In the genomic region with DNA sequence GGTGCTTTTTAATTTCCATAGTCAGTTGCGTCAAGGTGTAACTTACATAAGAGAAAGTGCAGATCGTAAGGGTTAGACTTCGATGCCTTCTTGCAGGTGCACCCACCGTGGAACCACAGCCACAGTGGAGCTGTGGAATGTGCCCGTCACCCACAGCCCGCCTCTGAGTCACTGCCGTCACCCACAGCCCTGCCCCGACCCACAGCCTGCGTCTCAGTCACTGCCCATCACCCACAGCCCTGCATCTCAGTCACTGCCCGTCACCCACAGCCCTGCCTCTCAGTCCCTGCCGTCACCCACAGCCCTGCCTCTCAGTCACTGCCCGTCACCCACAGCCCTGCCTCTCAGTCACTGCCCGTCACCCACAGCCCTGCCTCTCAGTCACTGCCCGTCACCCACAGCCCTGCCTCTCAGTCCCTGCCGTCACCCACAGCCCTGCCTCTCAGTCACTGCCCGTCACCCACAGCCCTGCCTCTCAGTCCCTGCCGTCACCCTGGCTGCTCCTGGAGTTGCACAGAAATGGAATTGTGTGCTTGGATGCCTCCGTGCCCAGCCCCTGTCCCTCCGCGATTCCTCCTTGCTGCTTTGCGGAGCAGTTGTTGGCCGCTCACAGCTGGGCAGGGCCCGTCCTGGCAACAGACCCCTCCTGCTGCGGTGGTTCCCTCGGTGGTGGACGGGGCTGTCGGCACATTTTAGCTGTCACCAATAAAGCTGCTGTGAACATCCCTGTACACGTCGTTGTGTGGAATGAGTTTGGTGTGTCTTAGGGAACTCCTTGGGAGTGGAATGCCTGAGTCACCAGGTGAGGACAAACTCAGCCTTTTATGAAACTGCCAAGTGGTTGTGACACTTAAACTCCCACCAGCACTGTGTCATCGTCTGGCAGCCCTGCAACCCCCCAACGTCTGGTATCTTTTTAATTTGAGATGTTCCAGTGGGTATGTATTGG, we compare ENCODE assay signal across 10 cellular contexts. TPM values are rescaled to one million over a fixed set of nuclear protein-coding genes. Genes with fewer than 3 reads are reported as not detected.
DNase-seq lines count a peak whose midpoint lies in the region; ATAC-seq and TF ChIP-seq lines count a peak whose summit lies in the region.
"Had no signal": no experiment of that assay in that cellular context is flagged by ENCODE, and none has a peak within 500 bp of the region (broad histone marks: within the 10 kb centered on the region; RNA-seq: fewer than 3 reads in every experiment).

No MANE protein-coding gene starts in this region.

- peak overlapping the region; percentile 47 for H3K27ac Mint-ChIP-seq in activated CD4-positive, alpha-beta T cell treated with anti-CD3 and anti-CD28 coated beads for 36 hours
- H3K27ac Mint-ChIP-seq in activated CD4-positive, alpha-beta T cell treated with anti-CD3 and anti-CD28 coated beads, Interleukin-2, amount 10 ng/mL, durations not matched to agents 7 days and 5 days: no peak overlapping the region
- H3K27ac Mint-ChIP-seq in mesothelial cell of epicardium: peak overlapping the region; percentile 43
- peak overlapping the region; percentile 44 for H3K27ac Mint-ChIP-seq in stimulated activated naive B cell treated with anti-CD40 and anti-IgM and Interleukin-4, amounts not matched to agents 10 μg/mL and 1 μg/mL and 100 μg/mL, for 72 hours
- H3K27ac Mint-ChIP-seq in endodermal cell: no peak overlapping the region
- no peak overlapping the region for H3K27ac Mint-ChIP-seq in stimulated activated memory B cell treated with anti-CD40 and anti-IgM and Interleukin-4, amounts not matched to agents 10 μg/mL and 1 μg/mL and 100 μg/mL, for 72 hours
- H3K27ac Mint-ChIP-seq: activated T-helper 2 cell treated with anti-CD3 and anti-CD28 coated beads, Interferon-gamma antibody, Interleukin-2, Interleukin-4, amounts not matched to agents 10 μg/mL and 5 μg/mL and 100 μg/mL, durations not matched to agents 14 hours and 24 hours and 36 hours had no signal

- POLR2A ChIA-PET in activated CD4-positive, alpha-beta T cell treated with anti-CD3 and anti-CD28 coated beads for 36 hours (lab: Charles Lee): interaction anchor here (0.6 kb wide), 1 partner anchor 502 kb away, joined by 3 read pairs; no protein-coding TSS in a partner anchor
- POLR2A ChIA-PET in activated CD4-positive, alpha-beta T cell treated with anti-CD3 and anti-CD28 coated beads, Interleukin-2, amount 10 ng/mL, durations not matched to agents 7 days and 5 days (lab: Charles Lee): no interaction called here

- TF ChIP-seq POLR2A in heart left ventricle (IDR thresholded peaks at IDR 0.05): no peak

- WGBS in endodermal cell (ENCODE audit: insufficient coverage in 1 of 2, insufficient read length in 1 of 2), 2 experiments: 91% methylated on average over 14 to 30 of the region's 31 CpGs
- 69 to 80% (median 73%) methylated on average over 29 to 31 of the region's 31 CpGs for WGBS in heart left ventricle, 4 donors

- H3K36me3 Mint-ChIP-seq in activated CD4-positive, alpha-beta T cell treated with anti-CD3 and anti-CD28 coated beads for 36 hours (ENCODE audit: low read depth): no peaks in the 10 kb centered on the region
- no peaks in the 10 kb centered on the region for H3K36me3 Mint-ChIP-seq in activated CD4-positive, alpha-beta T cell treated with anti-CD3 and anti-CD28 coated beads, Interleukin-2, amount 10 ng/mL, durations not matched to agents 7 days and 5 days (ENCODE audit: low read depth)
- H3K36me3 Mint-ChIP-seq in mesothelial cell of epicardium (no peaks in the 10 kb centered on the region), endodermal cell (ENCODE audit: low read depth) (no peaks in the 10 kb centered on the region)
- no peaks in the 10 kb centered on the region for H3K36me3 Mint-ChIP-seq in stimulated activated naive B cell treated with anti-CD40 and anti-IgM and Interleukin-4, amounts not matched to agents 10 μg/mL and 1 μg/mL and 100 μg/mL, for 72 hours
- H3K36me3 Mint-ChIP-seq in stimulated activated memory B cell treated with anti-CD40 and anti-IgM and Interleukin-4, amounts not matched to agents 10 μg/mL and 1 μg/mL and 100 μg/mL, for 72 hours: no peaks in the 10 kb centered on the region

- no peak overlapping the region for H3K27ac ChIP-seq in endodermal cell (ENCODE audit: low read depth, low read length)
- H3K27ac ChIP-seq in heart left ventricle: peak overlapping the region in 1 of 12 donors; percentile 26

- H3K9me3 ChIP-seq in endodermal cell (ENCODE audit: control insufficient read depth, low read length) (no peaks in the 10 kb centered on the region), heart left ventricle (no peaks in the 10 kb centered on the region)
- H3K9me3 ChIP-seq: A549 had no signal

- peaks cover 13% of the 10 kb centered on the region for H3K27me3 Mint-ChIP-seq in activated CD4-positive, alpha-beta T cell treated with anti-CD3 and anti-CD28 coated beads for 36 hours
- peaks cover 2% of the 10 kb centered on the region for H3K27me3 Mint-ChIP-seq in activated CD4-positive, alpha-beta T cell treated with anti-CD3 and anti-CD28 coated beads, Interleukin-2, amount 10 ng/mL, durations not matched to agents 7 days and 5 days
- H3K27me3 Mint-ChIP-seq in mesothelial cell of epicardium (ENCODE audit: low read depth): peaks cover 5% of the 10 kb centered on the region
- H3K27me3 Mint-ChIP-seq in stimulated activated naive B cell treated with anti-CD40 and anti-IgM and Interleukin-4, amounts not matched to agents 10 μg/mL and 1 μg/mL and 100 μg/mL, for 72 hours: peaks cover 7 to 23% of the 10 kb centered on the region in 2 donors
- peaks cover 2% of the 10 kb centered on the region for H3K27me3 Mint-ChIP-seq in endodermal cell (ENCODE audit: insufficient read depth)
- peaks cover 11% of the 10 kb centered on the region for H3K27me3 Mint-ChIP-seq in stimulated activated memory B cell treated with anti-CD40 and anti-IgM and Interleukin-4, amounts not matched to agents 10 μg/mL and 1 μg/mL and 100 μg/mL, for 72 hours

- H3K27me3 ChIP-seq in endodermal cell (ENCODE audit: control insufficient read depth, insufficient read depth, low read length, poor library complexity, severe bottlenecking) (no peaks in the 10 kb centered on the region), heart left ventricle (peaks cover 0 to 6% (median 0%) of the 10 kb centered on the region in 9 donors)

- no peaks in the 10 kb centered on the region for H3K9me3 Mint-ChIP-seq in activated CD4-positive, alpha-beta T cell treated with anti-CD3 and anti-CD28 coated beads for 36 hours (ENCODE audit: low read depth)
- H3K9me3 Mint-ChIP-seq in activated CD4-positive, alpha-beta T cell treated with anti-CD3 and anti-CD28 coated beads, Interleukin-2, amount 10 ng/mL, durations not matched to agents 7 days and 5 days: no peaks in the 10 kb centered on the region
- H3K9me3 Mint-ChIP-seq in mesothelial cell of epicardium (no peaks in the 10 kb centered on the region), endodermal cell (peaks cover 2% of the 10 kb centered on the region)
- H3K9me3 Mint-ChIP-seq in stimulated activated naive B cell treated with anti-CD40 and anti-IgM and Interleukin-4, amounts not matched to agents 10 μg/mL and 1 μg/mL and 100 μg/mL, for 72 hours: peaks cover 0 to 1% of the 10 kb centered on the region in 2 donors
- no peaks in the 10 kb centered on the region for H3K9me3 Mint-ChIP-seq in stimulated activated memory B cell treated with anti-CD40 and anti-IgM and Interleukin-4, amounts not matched to agents 10 μg/mL and 1 μg/mL and 100 μg/mL, for 72 hours
- H3K9me3 Mint-ChIP-seq: activated T-helper 2 cell treated with anti-CD3 and anti-CD28 coated beads, Interferon-gamma antibody, Interleukin-2, Interleukin-4, amounts not matched to agents 10 μg/mL and 5 μg/mL and 100 μg/mL, durations not matched to agents 14 hours and 24 hours and 36 hours had no signal

- no peak overlapping the region for H3K4me3 Mint-ChIP-seq in activated CD4-positive, alpha-beta T cell treated with anti-CD3 and anti-CD28 coated beads for 36 hours
- H3K4me3 Mint-ChIP-seq in activated CD4-positive, alpha-beta T cell treated with anti-CD3 and anti-CD28 coated beads, Interleukin-2, amount 10 ng/mL, durations not matched to agents 7 days and 5 days: no peak overlapping the region
- H3K4me3 Mint-ChIP-seq in mesothelial cell of epicardium: no peak overlapping the region
- H3K4me3 Mint-ChIP-seq in stimulated activated naive B cell treated with anti-CD40 and anti-IgM and Interleukin-4, amounts not matched to agents 10 μg/mL and 1 μg/mL and 100 μg/mL, for 72 hours: no peak overlapping the region
- H3K4me3 Mint-ChIP-seq in endodermal cell: no peak overlapping the region
- no peak overlapping the region for H3K4me3 Mint-ChIP-seq in stimulated activated memory B cell treated with anti-CD40 and anti-IgM and Interleukin-4, amounts not matched to agents 10 μg/mL and 1 μg/mL and 100 μg/mL, for 72 hours

- CTCF ChIA-PET in activated CD4-positive, alpha-beta T cell treated with anti-CD3 and anti-CD28 coated beads for 36 hours (lab: Charles Lee): no interaction called here
- CTCF ChIA-PET in activated CD4-positive, alpha-beta T cell treated with anti-CD3 and anti-CD28 coated beads, Interleukin-2, amount 10 ng/mL, durations not matched to agents 7 days and 5 days (lab: Charles Lee): no interaction called here

- H3K36me3 ChIP-seq in endodermal cell (ENCODE audit: control insufficient read depth, insufficient read depth, low read length): no peaks in the 10 kb centered on the region
- no peaks in the 10 kb centered on the region for H3K36me3 ChIP-seq in heart left ventricle

- DNase-seq in activated CD4-positive, alpha-beta T cell treated with anti-CD3 and anti-CD28 coated beads for 36 hours: peak; percentile 67
- DNase-seq in activated CD4-positive, alpha-beta T cell treated with anti-CD3 and anti-CD28 coated beads, Interleukin-2, amount 10 ng/mL, durations not matched to agents 7 days and 5 days: no peak
- peak; percentile 43 for DNase-seq in activated gamma-delta T cell treated with anti-CD3 and anti-CD28 coated beads, Interleukin-2, amount 50 U/mL, for 16 hours (ENCODE audit: low read depth)
- peak in 1 of 2 experiments; percentile 5 for DNase-seq in mesothelial cell of epicardium (ENCODE audit: low spot score in 2 of 2, unreplicated experiment in 2 of 2)
- no peak for DNase-seq in stimulated activated naive B cell treated with anti-CD40 and anti-IgM and Interleukin-4, amounts not matched to agents 10 μg/mL and 1 μg/mL and 100 μg/mL, for 72 hours
- DNase-seq in endodermal cell: no peak
- DNase-seq in heart left ventricle: no peak

- no peak overlapping the region for H3K4me3 ChIP-seq in endodermal cell (ENCODE audit: low read length)
- peak overlapping the region in 1 of 12 donors; percentile 25 for H3K4me3 ChIP-seq in heart left ventricle
- H3K4me3 ChIP-seq: A549 had no signal

- intact Hi-C loops in activated CD4-positive, alpha-beta T cell treated with anti-CD3 and anti-CD28 coated beads for 36 hours (cut with DNase I, micrococcal nuclease): loop anchor here in 1 of 2 experiments (2.0 kb wide), 1 partner anchor 80 kb away; no protein-coding TSS in a partner anchor
- intact Hi-C loops in heart left ventricle (cut with DNase I): no loop called here

- TF ChIP-seq CTCF in mesothelial cell of epicardium (IDR thresholded peaks at IDR 0.05; ENCODE audit: unreplicated experiment) (no peak), endodermal cell (conservative IDR thresholded peaks at IDR 0.05) (no peak), heart left ventricle (IDR thresholded peaks at IDR 0.05) (no peak)

- H3K4me1 ChIP-seq in endodermal cell (ENCODE audit: control insufficient read depth, insufficient read depth, low read length) (peaks cover 9% of the 10 kb centered on the region), heart left ventricle (peaks cover 0 to 38% (median 24%) of the 10 kb centered on the region in 12 donors)

- H3K4me1 Mint-ChIP-seq in activated CD4-positive, alpha-beta T cell treated with anti-CD3 and anti-CD28 coated beads for 36 hours: peaks cover 21% of the 10 kb centered on the region
- H3K4me1 Mint-ChIP-seq in activated CD4-positive, alpha-beta T cell treated with anti-CD3 and anti-CD28 coated beads, Interleukin-2, amount 10 ng/mL, durations not matched to agents 7 days and 5 days: peaks cover 9% of the 10 kb centered on the region
- peaks cover 14% of the 10 kb centered on the region for H3K4me1 Mint-ChIP-seq in mesothelial cell of epicardium
- H3K4me1 Mint-ChIP-seq in stimulated activated naive B cell treated with anti-CD40 and anti-IgM and Interleukin-4, amounts not matched to agents 10 μg/mL and 1 μg/mL and 100 μg/mL, for 72 hours: peaks cover 6 to 13% of the 10 kb centered on the region in 2 donors
- peaks cover 3% of the 10 kb centered on the region for H3K4me1 Mint-ChIP-seq in endodermal cell
- H3K4me1 Mint-ChIP-seq in stimulated activated memory B cell treated with anti-CD40 and anti-IgM and Interleukin-4, amounts not matched to agents 10 μg/mL and 1 μg/mL and 100 μg/mL, for 72 hours: peaks cover 6% of the 10 kb centered on the region

- ATAC-seq in activated CD4-positive, alpha-beta T cell treated with anti-CD3 and anti-CD28 coated beads for 36 hours: peak; percentile 78
- ATAC-seq in stimulated activated naive B cell treated with anti-CD40 and anti-IgM and Interleukin-4, amounts not matched to agents 10 μg/mL and 1 μg/mL and 100 μg/mL, for 72 hours (replicated peaks): no peak
- no peak for ATAC-seq in stimulated activated memory B cell treated with anti-CD40 and anti-IgM and Interleukin-4, amounts not matched to agents 10 μg/mL and 1 μg/mL and 100 μg/mL, for 72 hours
- no peak for ATAC-seq in heart left ventricle

- no peak overlapping the region for H3K9ac ChIP-seq in endodermal cell (ENCODE audit: extremely low read depth, low read length, poor library complexity, severe bottlenecking)

RNA-seq across cellular contexts. Expression of gene COL6A2, which starts 44.9 kb away (rescaled TPM):
- total RNA-seq in activated CD4-positive, alpha-beta T cell treated with anti-CD3 and anti-CD28 coated beads for 36 hours: 1 to 10 TPM; 3.3 to 3.4 TPM
- 1 to 10 TPM; 2.3 to 2.5 TPM for total RNA-seq in activated CD4-positive, alpha-beta T cell treated with anti-CD3 and anti-CD28 coated beads, Interleukin-2, amount 10 ng/mL, durations not matched to agents 7 days and 5 days
- total RNA-seq in mesothelial cell of epicardium: 846 to 986 TPM (median 933 TPM) in 3 replicates
- 100 to 1,000 TPM; 259 to 377 TPM for total RNA-seq in endodermal cell
- polyA plus RNA-seq in endodermal cell (2013, experiment 1 of 2): 117 TPM
- 114 TPM for polyA plus RNA-seq in endodermal cell (2013, experiment 2 of 2)
- 100 to 1,000 TPM; 118 to 484 (median 158) TPM for total RNA-seq in heart left ventricle
- polyA plus RNA-seq in heart left ventricle: 100 to 1,000 TPM; 143 to 221 TPM

Comparison
In these comparisons a context has a peak if more than half of its experiments do, and no peak if none do; other contexts are left out.
1. DNase-seq: peak in activated CD4-positive, alpha-beta T cell treated with anti-CD3 and anti-CD28 coated beads for 36 hours (single experiment) and activated gamma-delta T cell treated with anti-CD3 and anti-CD28 coated beads, Interleukin-2, amount 50 U/mL, for 16 hours (single experiment); none in activated CD4-positive, alpha-beta T cell treated with anti-CD3 and anti-CD28 coated beads, Interleukin-2, amount 10 ng/mL, durations not matched to agents 7 days and 5 days (single experiment), stimulated activated naive B cell treated with anti-CD40 and anti-IgM and Interleukin-4, amounts not matched to agents 10 μg/mL and 1 μg/mL and 100 μg/mL, for 72 hours (single experiment), endodermal cell (single experiment) and heart left ventricle (0 of 5).
2. H3K27ac Mint-ChIP-seq: peak in activated CD4-positive, alpha-beta T cell treated with anti-CD3 and anti-CD28 coated beads for 36 hours (single experiment), mesothelial cell of epicardium (single experiment) and stimulated activated naive B cell treated with anti-CD40 and anti-IgM and Interleukin-4, amounts not matched to agents 10 μg/mL and 1 μg/mL and 100 μg/mL, for 72 hours (single experiment); none in activated CD4-positive, alpha-beta T cell treated with anti-CD3 and anti-CD28 coated beads, Interleukin-2, amount 10 ng/mL, durations not matched to agents 7 days and 5 days (single experiment), endodermal cell (single experiment) and stimulated activated memory B cell treated with anti-CD40 and anti-IgM and Interleukin-4, amounts not matched to agents 10 μg/mL and 1 μg/mL and 100 μg/mL, for 72 hours (single experiment).
3. RNA of gene COL6A2, which starts 44.9 kb away (total RNA-seq): 846 to 986 TPM in mesothelial cell of epicardium, 259 to 377 TPM in endodermal cell and 118 to 484 TPM in heart left ventricle; 3.3 to 3.4 TPM in activated CD4-positive, alpha-beta T cell treated with anti-CD3 and anti-CD28 coated beads for 36 hours and 2.3 to 2.5 TPM in activated CD4-positive, alpha-beta T cell treated with anti-CD3 and anti-CD28 coated beads, Interleukin-2, amount 10 ng/mL, durations not matched to agents 7 days and 5 days; every median in the first group is over 10 times any median in the second.